31 cellular contexts compared by ENCODE assay signal in the genomic region with DNA sequence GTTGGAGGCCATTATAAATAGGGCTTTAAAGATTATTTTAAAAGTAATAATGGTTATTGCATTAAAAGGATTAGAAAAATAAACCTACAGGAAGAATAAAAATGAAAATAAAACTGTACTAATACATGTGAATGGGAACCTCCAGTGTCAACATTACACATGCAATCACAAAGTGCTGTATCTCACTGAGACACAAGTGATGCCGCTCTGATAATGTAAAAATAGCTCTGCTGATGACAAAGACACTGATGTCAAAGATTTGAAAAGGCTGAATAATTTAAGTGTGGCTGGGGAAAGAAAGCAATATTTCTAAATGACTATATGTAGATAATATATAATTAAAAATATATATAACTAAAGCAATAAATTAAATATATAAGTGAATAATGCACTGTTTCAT.
"Had no signal": no experiment of that assay in that cellular context is flagged by ENCODE, and none has a peak within 500 bp of the region (broad histone marks: within the 10 kb centered on the region; RNA-seq: fewer than 3 reads in every experiment).

No MANE protein-coding gene starts in this region.

- FAIRE-seq: colon had no signal

- H3K4me1 ChIP-seq: gastrocnemius medialis, left lung, psoas muscle, upper lobe of right lung, vagina had no signal

- H3K4me3 ChIP-seq: dorsolateral prefrontal cortex, gastrocnemius medialis, heart left ventricle, left lung, mucosa of descending colon, ovary, psoas muscle, sigmoid colon, skin epidermis, suprapubic skin, transverse colon, upper lobe of right lung, vagina had no signal

- DNase-seq: dorsolateral prefrontal cortex; effector CD4-positive, alpha-beta T cell; foreskin fibroblast; gastrocnemius medialis; heart left ventricle; hippocampal formation; left cardiac atrium; left lung; mesenchymal stem cell; mucosa of descending colon; naive thymus-derived CD4-positive, alpha-beta T cell; nephron progenitor cell; occipital lobe; ovary; posterior cingulate gyrus; psoas muscle; right cardiac atrium; sigmoid colon; stimulated activated CD4-positive, alpha-beta T cell treated with anti-CD3 and anti-CD28 coated beads, Interleukin-12 subunit alpha, Interleukin-12 subunit beta, amount 100 ng/mL, for 4 hours; stimulated activated CD4-positive, alpha-beta T cell treated with anti-CD3 and anti-CD28 coated beads, Interleukin-1b, Interleukin-23, amount 100 ng/mL, for 48 hours; stimulated activated CD4-positive, alpha-beta T cell treated with anti-CD3 and anti-CD28 coated beads, Interleukin-4, amount 100 ng/mL, for 1 hour; stimulated activated CD8-positive, alpha-beta memory T cell treated with anti-CD3 and anti-CD28 coated beads, Interleukin-4, amount 100 ng/mL, for 48 hours; stimulated activated naive CD4-positive, alpha-beta T cell; stimulated activated naive CD8-positive, alpha-beta T cell treated with anti-CD3 and anti-CD28 coated beads, Interleukin-15, amount 100 ng/mL, for 72 hours; transverse colon; upper lobe of right lung had no signal

- H3K27me3 ChIP-seq: dorsolateral prefrontal cortex, gastrocnemius medialis, heart left ventricle, left lung, ovary, sigmoid colon, suprapubic skin, transverse colon, upper lobe of right lung, vagina had no signal

- H3K9me3 ChIP-seq: gastrocnemius medialis, heart left ventricle, left lung, mucosa of descending colon, ovary, psoas muscle, sigmoid colon, suprapubic skin, transverse colon, upper lobe of right lung, vagina had no signal

- ATAC-seq: esophagus mucosa; gastrocnemius medialis; heart left ventricle; left cardiac atrium; left lung; mucosa of descending colon; naive thymus-derived CD4-positive, alpha-beta T cell; psoas muscle; right cardiac atrium; stimulated activated naive CD8-positive, alpha-beta T cell treated with anti-CD3 and anti-CD28 coated beads, Interleukin-15, amount 100 ng/mL, for 72 hours; upper lobe of right lung had no signal

- H3K36me3 ChIP-seq: gastrocnemius medialis, heart left ventricle, left lung, ovary, sigmoid colon, suprapubic skin, transverse colon, upper lobe of right lung, vagina had no signal

- H3K27ac ChIP-seq: dorsolateral prefrontal cortex, gastrocnemius medialis, heart left ventricle, left lung, ovary, psoas muscle, sigmoid colon, skin epidermis, suprapubic skin, transverse colon, upper lobe of right lung, vagina had no signal
